In genomic region chr3:185208836-185209235, GRCh38 we compare ENCODE assay signal across 17 cellular contexts. TPM values are rescaled to one million over a fixed set of nuclear protein-coding genes. Genes with fewer than 3 reads are reported as not detected.
DNase-seq lines count a peak whose midpoint lies in the region; ATAC-seq and TF ChIP-seq lines count a peak whose summit lies in the region.
"Had no signal": no experiment of that assay in that cellular context is flagged by ENCODE, and none has a peak within 500 bp of the region (broad histone marks: within the 10 kb centered on the region; RNA-seq: fewer than 3 reads in every experiment).

No MANE protein-coding gene starts in this region.

- H3K4me1 Mint-ChIP-seq in memory B cell, result peaks cover 13% of the 10 kb centered on the region

- CTCF ChIA-PET in A673 (lab: Charles Lee), result no interaction called here

- no peak overlapping the region for H3K27ac ChIP-seq in A673 (ENCODE audit: low read depth, low read length, poor library complexity, severe bottlenecking)
- H3K27ac ChIP-seq in SK-N-MC, result no peak overlapping the region
- H3K27ac ChIP-seq: 22Rv1, BLaER1 had no signal

- DNase-seq in A673 (ENCODE audit: low spot score) (peak; percentile 25), NCI-H1048 (lab: John Stamatoyannopoulos, UW) (peak; percentile 25), SK-N-MC (ENCODE audit: low read depth, low spot score) (peak; percentile 12), memory B cell (ENCODE audit: low spot score in 2 of 2) (no peak), DMS153 (lab: John Stamatoyannopoulos, UW) (no peak), Kasumi-1 (lab: John Stamatoyannopoulos, UW) (no peak)
- DNase-seq in activated CD8-positive, alpha-beta memory T cell treated with anti-CD3 and anti-CD28 coated beads, Interleukin-2, amount 50 U/mL, for 48 hours, result no peak
- DNase-seq: AML-193; Caco-2; CD8-positive, alpha-beta memory T cell; DMS53; GOT3; H9; HFFc6 had no signal

- ATAC-seq in memory B cell (ENCODE audit: low read depth), result no peak

- no peak overlapping the region for H3K4me3 ChIP-seq in A673 (ENCODE audit: low read depth, low read length, poor library complexity, severe bottlenecking)
- H3K4me3 ChIP-seq in SK-N-MC, result no peak overlapping the region
- H3K4me3 ChIP-seq: BLaER1 had no signal

- H3K36me3 ChIP-seq in A673 (ENCODE audit: insufficient read depth, low read length, poor library complexity, severe bottlenecking) (no peaks in the 10 kb centered on the region), SK-N-MC (ENCODE audit: insufficient read depth, low read length) (no peaks in the 10 kb centered on the region)
- H3K36me3 ChIP-seq: BLaER1 had no signal

- no peaks in the 10 kb centered on the region for H3K36me3 Mint-ChIP-seq in memory B cell
- H3K36me3 Mint-ChIP-seq: CD8-positive, alpha-beta memory T cell; IgD-negative memory B cell had no signal

- no peak for TF ChIP-seq CTCF in A673 (conservative IDR thresholded peaks at IDR 0.05; ENCODE audit: low read depth, low read length)

- H3K4me1 ChIP-seq in A673 (ENCODE audit: insufficient read depth, low read length, poor library complexity, severe bottlenecking), result peaks cover 26% of the 10 kb centered on the region
- H3K4me1 ChIP-seq: BLaER1, Caco-2 had no signal

- H3K9me3 ChIP-seq in A673 (ENCODE audit: low read depth, low read length, poor library complexity, severe bottlenecking) (no peaks in the 10 kb centered on the region), SK-N-MC (ENCODE audit: low read depth, low read length) (no peaks in the 10 kb centered on the region)
- H3K9me3 ChIP-seq: BLaER1, Caco-2 had no signal

- H3K27ac Mint-ChIP-seq in memory B cell, result peak overlapping the region; percentile 76
- H3K27ac Mint-ChIP-seq: H9 had no signal

- no TSS peak for BruUV-seq in A673 (replicated peaks; lab: Mats Ljungman, UMichigan)

- H3K27me3 ChIP-seq in A673 (replicated peaks; ENCODE audit: insufficient read depth, low read depth, low read length, poor library complexity), result no peaks in the 10 kb centered on the region
- H3K27me3 ChIP-seq: BLaER1 had no signal

- no peaks in the 10 kb centered on the region for H3K9me3 Mint-ChIP-seq in memory B cell
- H3K9me3 Mint-ChIP-seq: CD8-positive, alpha-beta memory T cell; H9; HFFc6; IgD-negative memory B cell had no signal

- H3K4me3 Mint-ChIP-seq in memory B cell, result no peak overlapping the region
- H3K4me3 Mint-ChIP-seq: H9, HFFc6 had no signal

- H3K9ac ChIP-seq in SK-N-MC (ENCODE audit: insufficient read length), result no peak overlapping the region
- H3K9ac ChIP-seq: BLaER1 had no signal

- POLR2A ChIA-PET in A673 (lab: Charles Lee; ENCODE audit: low non-redundant PET), result no interaction called here

- intact Hi-C loops in A673 (cut with micrococcal nuclease; ENCODE audit: unreplicated experiment), result no loop called here

- H3K27me3 Mint-ChIP-seq in memory B cell, result no peaks in the 10 kb centered on the region
- H3K27me3 Mint-ChIP-seq: CD8-positive, alpha-beta memory T cell; IgD-negative memory B cell had no signal

RNA-seq across cellular contexts. Expression of gene EHHADH, which starts 45.0 kb away (rescaled TPM):
- total RNA-seq in A673 (2021), result 3.9 TPM in 2 replicates

RNA-seq across cellular contexts. Expression of gene C3orf70, which starts 56.0 kb away (rescaled TPM):
- 0.22 and 0.26 TPM in 2 replicates for total RNA-seq in A673 (2021)

Comparison
In these comparisons a context has a peak if more than half of its experiments do, and no peak if none do; other contexts are left out.
1. DNase-seq: peak in A673 (single experiment), NCI-H1048 (single experiment) and SK-N-MC (single experiment); none in memory B cell (0 of 2), DMS153 (single experiment), Kasumi-1 (0 of 2) and activated CD8-positive, alpha-beta memory T cell treated with anti-CD3 and anti-CD28 coated beads, Interleukin-2, amount 50 U/mL, for 48 hours (single experiment).